8 cellular contexts compared by ENCODE assay signal in the genomic region with DNA sequence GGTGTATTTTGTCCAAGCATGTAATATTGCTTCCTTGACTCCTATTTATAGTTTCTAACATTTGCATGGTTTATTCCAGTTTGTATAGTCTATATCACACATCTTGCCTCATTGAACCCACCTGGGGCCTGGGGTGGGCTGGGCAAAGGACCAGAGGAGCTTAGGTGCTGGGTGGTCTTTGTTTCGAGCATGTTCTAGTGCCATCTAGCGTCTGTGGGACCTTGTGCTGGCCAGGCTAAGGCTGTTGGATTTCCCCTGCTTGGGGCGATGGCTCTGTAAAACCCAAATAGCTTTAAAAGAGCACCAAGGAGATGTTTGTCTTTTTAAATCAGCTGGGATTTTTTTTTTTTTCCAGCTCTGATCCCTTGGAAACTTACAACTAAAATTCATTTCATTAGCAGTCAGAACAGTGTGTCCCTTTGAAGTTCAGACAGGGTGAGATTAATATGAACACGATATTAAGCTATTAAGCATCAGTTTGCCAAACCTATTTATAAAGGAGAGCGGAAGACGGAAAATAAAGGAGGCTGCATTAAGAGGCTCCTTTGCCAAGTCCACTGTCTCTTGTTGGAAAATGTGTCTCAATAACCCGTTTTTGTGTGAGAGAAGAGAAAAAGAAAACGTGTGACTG.
A peak's percentile ranks its signal among the peaks of the same experiment; 100 is the strongest.
DNase-seq lines count a peak whose midpoint lies in the region; ATAC-seq and TF ChIP-seq lines count a peak whose summit lies in the region.

No MANE protein-coding gene starts in this region.

- H3K36me3 ChIP-seq in PC-3 (ENCODE audit: low read depth, low read length): 0 out of 2 replicates have a peak, but pooled peaks cover 3% of the 10 kb centered on the region

- no peaks in the 10 kb centered on the region for H3K9me2 ChIP-seq in PC-3 (replicated peaks; ENCODE audit: low read length)

- no peaks in the 10 kb centered on the region for H3K4me1 Mint-ChIP-seq in activated T-cell treated with anti-CD3 and anti-CD28 coated beads, Interleukin-2, amount 50 U/mL, for 24 hours (ENCODE audit: low read depth)

- no peaks in the 10 kb centered on the region for H3K27me3 ChIP-seq in PC-3 (ENCODE audit: low read length)

- H3K4me3 ChIP-seq in PC-3 (ENCODE audit: low read length): no peak overlapping the region

- no peak overlapping the region for H3K27ac ChIP-seq in PC-3 (ENCODE audit: low read length)

- peak; percentile 69 for ATAC-seq in PC-3
- no peak for ATAC-seq in GM21528 (IDR thresholded peaks at IDR 0.05; ENCODE audit: low FRiP score, unreplicated experiment)

- H2AFZ ChIP-seq in PC-3 (ENCODE audit: low read length): no peak overlapping the region

- H3K9ac ChIP-seq in PC-3 (ENCODE audit: low read length): no peak overlapping the region

- CTCF ChIA-PET in PC-3 (lab: Charles Lee): interaction anchor here (0.6 to 3.6 kb wide), 9 partner anchors 18 to 673 kb away, joined by 3 to 43 read pairs (median 4); no protein-coding TSS in a partner anchor

- intact Hi-C loops in PC-3 (cut with micrococcal nuclease): loop anchor here (1.0 to 10.0 kb wide), 4 partner anchors 95 to 516 kb away; no protein-coding TSS in a partner anchor

- H4K20me1 ChIP-seq in PC-3 (ENCODE audit: low read length): no peaks in the 10 kb centered on the region

- no peaks in the 10 kb centered on the region for H3K9me3 Mint-ChIP-seq in activated T-cell treated with anti-CD3 and anti-CD28 coated beads, Interleukin-2, amount 50 U/mL, for 24 hours

- TF ChIP-seq CTCF in PC-3 (conservative IDR thresholded peaks at IDR 0.05; ENCODE audit: low read depth, low read length): peak; percentile 68

- no peaks in the 10 kb centered on the region for H3K79me2 ChIP-seq in PC-3 (ENCODE audit: low read length)

- H3K4me1 ChIP-seq in PC-3 (ENCODE audit: insufficient read depth, low read length): peaks cover 11% of the 10 kb centered on the region

- DNase-seq in activated T-cell treated with anti-CD3 and anti-CD28 coated beads for 48 hours (ENCODE audit: low read depth) (peak; percentile 2), PC-3 (peak; percentile 29), epidermal melanocyte (ENCODE audit: insufficient read length, low spot score) (peak; percentile 69), mucosa of gallbladder (ENCODE audit: low spot score) (peak; percentile 40), GOT3 (lab: John Stamatoyannopoulos, UW) (no peak), MV-4-11 (lab: John Stamatoyannopoulos, UW) (no peak)
- no peak for DNase-seq in activated T-cell treated with anti-CD3 and anti-CD28 coated beads, Interleukin-2, amount 50 U/mL, for 24 hours

- H3K27ac Mint-ChIP-seq in activated T-cell treated with anti-CD3 and anti-CD28 coated beads, Interleukin-2, amount 50 U/mL, for 24 hours: no peak overlapping the region

- H3K9me3 ChIP-seq in PC-3 (ENCODE audit: low read length): no peaks in the 10 kb centered on the region

- H3K27me3 Mint-ChIP-seq in activated T-cell treated with anti-CD3 and anti-CD28 coated beads, Interleukin-2, amount 50 U/mL, for 24 hours: peaks cover 8% of the 10 kb centered on the region

- POLR2A ChIA-PET in PC-3 (lab: Charles Lee; ENCODE audit: unreplicated experiment): no interaction called here

- no peaks in the 10 kb centered on the region for H3K36me3 Mint-ChIP-seq in activated T-cell treated with anti-CD3 and anti-CD28 coated beads, Interleukin-2, amount 50 U/mL, for 24 hours (ENCODE audit: low read depth)

- no peak overlapping the region for H3K4me3 Mint-ChIP-seq in activated T-cell treated with anti-CD3 and anti-CD28 coated beads, Interleukin-2, amount 50 U/mL, for 24 hours

- BruUV-seq in PC-3 (replicated peaks; lab: Mats Ljungman, UMichigan): no TSS peak

- no peak overlapping the region for H3K4me2 ChIP-seq in PC-3 (ENCODE audit: low read length)

- no peaks in the 10 kb centered on the region for H3F3A ChIP-seq in PC-3 (ENCODE audit: low read length, unreplicated experiment)

Comparison
In these comparisons a context has a peak if more than half of its experiments do, and no peak if none do; other contexts are left out.
1. DNase-seq: peak in activated T-cell treated with anti-CD3 and anti-CD28 coated beads for 48 hours (single experiment), PC-3 (single experiment), epidermal melanocyte (single experiment) and mucosa of gallbladder (single experiment); none in activated T-cell treated with anti-CD3 and anti-CD28 coated beads, Interleukin-2, amount 50 U/mL, for 24 hours (single experiment), GOT3 (single experiment) and MV-4-11 (single experiment).